8 cellular contexts compared by ENCODE assay signal in genomic region chr12:110741795-110742717, GRCh38. TPM values are rescaled to one million over a fixed set of nuclear protein-coding genes. Genes with fewer than 3 reads are reported as not detected.
DNase-seq lines count a peak whose midpoint lies in the region; ATAC-seq, FAIRE-seq and TF ChIP-seq lines count a peak whose summit lies in the region.

No MANE protein-coding gene starts in this region.

- H3K4me2 ChIP-seq in keratinocyte (ENCODE audit: control insufficient read depth, extremely low read depth, insufficient read depth, low read depth, low read length) (peak overlapping the region; percentile 98), smooth muscle cell (peak overlapping the region; percentile 89)

- CTCF ChIA-PET in MCF 10A (lab: Yijun Ruan, JAX), result interaction anchor here (0.6 to 1.0 kb wide), 5 partner anchors 11 to 240 kb away, joined by 3 to 4 read pairs (median 3); partner anchors contain the start of gene RAD9B

- no peaks in the 10 kb centered on the region for H3K9me3 ChIP-seq in keratinocyte (ENCODE audit: control insufficient read depth, low read depth, low read length)
- H3K9me3 ChIP-seq in smooth muscle cell (replicated peaks; ENCODE audit: low read depth), result no peaks in the 10 kb centered on the region

- H3K27me3 ChIP-seq in keratinocyte (ENCODE audit: control insufficient read depth, extremely low read depth, insufficient read depth, low read length) (no peaks in the 10 kb centered on the region), smooth muscle cell (ENCODE audit: low read depth) (no peaks in the 10 kb centered on the region)

- intact Hi-C loops in MCF 10A (cut with micrococcal nuclease), result loop anchor here (1.0 to 5.0 kb wide), 3 partner anchors 84 to 240 kb away; partner anchors contain the start of genes RAD9B and VPS29

- H3K79me2 ChIP-seq in keratinocyte (ENCODE audit: control insufficient read depth, insufficient read depth, low read length) (peaks cover 56% of the 10 kb centered on the region), smooth muscle cell (ENCODE audit: low read depth) (peaks cover 56% of the 10 kb centered on the region)

- DNase-seq in AG20443 (ENCODE audit: low spot score) (peak; percentile 26), MCF 10A (ENCODE audit: unreplicated experiment) (peak; percentile 34), keratinocyte (ENCODE audit: low read depth, low spot score) (no peak), smooth muscle cell (lab: John Stamatoyannopoulos, UW; ENCODE audit: unreplicated experiment) (no peak)

- peak overlapping the region; percentile 87 for H3K9ac ChIP-seq in keratinocyte (ENCODE audit: control insufficient read depth, extremely low read depth, insufficient read depth, low read length)
- H3K9ac ChIP-seq in smooth muscle cell (ENCODE audit: low read depth), result peak overlapping the region; percentile 94

- H3K4me3 Mint-ChIP-seq in MCF 10A (ENCODE audit: unreplicated experiment), result peak overlapping the region; percentile 96

- no peaks in the 10 kb centered on the region for H3F3A ChIP-seq in smooth muscle cell (ENCODE audit: low read depth)

- peaks cover 2 to 8% of the 10 kb centered on the region in 2 experiments for H3K36me3 ChIP-seq in keratinocyte (ENCODE audit: control insufficient read depth in 2 of 2, extremely low read depth in 1 of 2, insufficient read depth in 2 of 2, low read length in 2 of 2)
- no peaks in the 10 kb centered on the region for H3K36me3 ChIP-seq in smooth muscle cell (ENCODE audit: low read depth)

- dilution Hi-C loops in keratinocyte (cut with MboI; ENCODE audit: extremely low pct_ligation_motif_present, low sequenced_read_pairs), result no loop called here

- peaks cover 2% of the 10 kb centered on the region for H3K9me1 ChIP-seq in keratinocyte (ENCODE audit: control insufficient read depth, extremely low read depth, insufficient read depth, low read length)

- H3K9me3 Mint-ChIP-seq in MCF 10A (ENCODE audit: unreplicated experiment), result no peaks in the 10 kb centered on the region

- H3K36me3 Mint-ChIP-seq in MCF 10A (ENCODE audit: insufficient read depth, unreplicated experiment), result peaks cover 3% of the 10 kb centered on the region

- H3K27ac Mint-ChIP-seq in MCF 10A (ENCODE audit: low read depth, unreplicated experiment), result peak overlapping the region; percentile 75

- peak overlapping the region; percentile 53 for H2AFZ ChIP-seq in keratinocyte (ENCODE audit: control insufficient read depth, low read length)
- H2AFZ ChIP-seq in smooth muscle cell (ENCODE audit: low read depth), result peak overlapping the region; percentile 78

- POLR2A ChIA-PET in MCF 10A (lab: Yijun Ruan, JAX), result interaction anchor here (0.7 to 2.9 kb wide), 8 partner anchors 9 to 747 kb away, joined by 3 to 18 read pairs (median 4); partner anchors contain the start of genes ARPC3 and GPN3

- TF ChIP-seq CTCF in MCF 10A (IDR thresholded peaks at IDR 0.05; ENCODE audit: unreplicated experiment) (no peak), keratinocyte (optimal IDR thresholded peaks at IDR 0.05 in 1 of 3, IDR thresholded peaks at IDR 0.05 in 1 of 3, conservative IDR thresholded peaks at IDR 0.05 in 1 of 3; ENCODE audit: extremely low read depth in 1 of 3, insufficient read depth in 2 of 3, low read length in 3 of 3) (no peak), smooth muscle cell (IDR thresholded peaks at IDR 0.05; ENCODE audit: borderline replicate concordance, insufficient read depth, poor library complexity, severe bottlenecking) (no peak)

- H4K20me1 ChIP-seq in keratinocyte (ENCODE audit: control insufficient read depth, extremely low read depth, insufficient read depth, low read length) (peaks cover 33% of the 10 kb centered on the region), smooth muscle cell (ENCODE audit: low read depth) (peaks cover 51% of the 10 kb centered on the region)

- WGBS in smooth muscle cell (ENCODE audit: low lambda C conversion rate), result 1% methylated on average over 46 of the region's 53 CpGs

- ATAC-seq in GM18867 (IDR thresholded peaks at IDR 0.05; ENCODE audit: unreplicated experiment) (peak; percentile 18), HG03442 (IDR thresholded peaks at IDR 0.05; ENCODE audit: unreplicated experiment) (peak; percentile 19), GM21367 (IDR thresholded peaks at IDR 0.05; ENCODE audit: unreplicated experiment) (no peak)

- H3K4me3 ChIP-seq in keratinocyte (ENCODE audit: control insufficient read depth in 2 of 3, extremely low read depth in 1 of 3, insufficient read depth in 2 of 3, low read depth in 1 of 3, low read length in 3 of 3) (peak overlapping the region; percentile 86 to 99 (median 95)), smooth muscle cell (peak overlapping the region; percentile 91)

- H3K4me1 ChIP-seq in keratinocyte (ENCODE audit: control insufficient read depth, extremely low read depth, insufficient read depth, low read length) (peaks cover 41% of the 10 kb centered on the region), smooth muscle cell (ENCODE audit: low read depth) (peaks cover 23% of the 10 kb centered on the region)

- BruUV-seq in MCF 10A (replicated peaks; lab: Mats Ljungman, UMichigan), result no TSS peak

- H3K27ac ChIP-seq in keratinocyte (ENCODE audit: control insufficient read depth, insufficient read depth, low read length) (peak overlapping the region; percentile 76), smooth muscle cell (ENCODE audit: low read depth) (peak overlapping the region; percentile 75)

- no peak for FAIRE-seq in keratinocyte (lab: Jason Lieb, UNC)

- H3K4me1 Mint-ChIP-seq in MCF 10A (ENCODE audit: insufficient read depth, unreplicated experiment), result peaks cover 39% of the 10 kb centered on the region

- no peaks in the 10 kb centered on the region for H3K27me3 Mint-ChIP-seq in MCF 10A (ENCODE audit: insufficient read depth, unreplicated experiment)

TF ChIP-seq in PFSK-1, 5 proteins besides CTCF, POLR2A, EP300 and RAD21:
- TF ChIP-seq FOXP2 (optimal IDR thresholded peaks at IDR 0.05; ENCODE audit: borderline replicate concordance, extremely low read depth, extremely low read length, insufficient read depth) (no peak), SIN3A (IDR thresholded peaks at IDR 0.05; ENCODE audit: borderline replicate concordance, insufficient read depth, low read length) (peak; percentile 23; the same call in 1 of the 2 replicates)

RNA-seq across cellular contexts. Expression of gene PPP1CC, which starts 0.6 kb away (rescaled TPM):
- 463 TPM for polyA plus RNA-seq in PFSK-1 (2012; ENCODE audit: insufficient read length, low read depth)
- 79.4 and 94.6 TPM in 2 replicates for total RNA-seq in MCF 10A (2022)
- 77.4 to 158 TPM (median 83.3 TPM) in 3 replicates for polyA plus RNA-seq in keratinocyte
- polyA plus RNA-seq in keratinocyte (2011; ENCODE audit: low read depth), result 282 TPM
- 65.6 and 135 TPM in 2 replicates for polyA plus RNA-seq in keratinocyte (2011; cell fraction: cytosol; rRNA removed)
- 43.3 and 66.0 TPM in 2 replicates for polyA plus RNA-seq in keratinocyte (2011; cell fraction: nucleus; rRNA removed)
- polyA plus RNA-seq in keratinocyte (2012; ENCODE audit: low replicate concordance), result 97.7 and 100.0 TPM in 2 replicates
- 25.3 to 78.5 TPM (median 47.9 TPM) in 3 replicates for polyA minus RNA-seq in keratinocyte
- polyA minus RNA-seq in keratinocyte (2011; cell fraction: cytosol; rRNA and poly(A)+ RNA removed), result 46.6 TPM
- 16.7 and 30.3 TPM in 2 replicates for polyA minus RNA-seq in keratinocyte (2011; cell fraction: nucleus; rRNA and poly(A)+ RNA removed)
- 105 and 120 TPM in 2 replicates for total RNA-seq in smooth muscle cell
- 34.9 and 35.2 TPM in 2 replicates for polyA plus RNA-seq in smooth muscle cell

RNA-seq across cellular contexts. Expression of gene HVCN1, which starts 53.1 kb away (rescaled TPM):
- 0.87 TPM for polyA plus RNA-seq in PFSK-1 (2012; ENCODE audit: insufficient read length, low read depth)
- total RNA-seq in MCF 10A (2022), result not detected in 2 replicates
- 1.1 to 2.1 TPM (median 1.2 TPM) in 3 replicates for polyA plus RNA-seq in keratinocyte
- polyA plus RNA-seq in keratinocyte (2011; ENCODE audit: low read depth), result not detected
- 0.96 and 1.4 TPM in 2 replicates for polyA plus RNA-seq in keratinocyte (2011; cell fraction: cytosol; rRNA removed)
- 1.6 and 1.8 TPM in 2 replicates for polyA plus RNA-seq in keratinocyte (2011; cell fraction: nucleus; rRNA removed)
- 1.6 TPM in 1 of 2 replicates, not detected in the other for polyA plus RNA-seq in keratinocyte (2012; ENCODE audit: low replicate concordance)
- 1.6 to 1.8 TPM in 2 of 3 replicates, not detected in the other for polyA minus RNA-seq in keratinocyte
- polyA minus RNA-seq in keratinocyte (2011; cell fraction: cytosol; rRNA and poly(A)+ RNA removed), result 3.1 TPM
- 0.42 and 1.2 TPM in 2 replicates for polyA minus RNA-seq in keratinocyte (2011; cell fraction: nucleus; rRNA and poly(A)+ RNA removed)
- 4.6 and 8.3 TPM in 2 replicates for total RNA-seq in smooth muscle cell
- 5.3 and 5.5 TPM in 2 replicates for polyA plus RNA-seq in smooth muscle cell

Comparison
In these comparisons a context has a peak if more than half of its experiments do, and no peak if none do; other contexts are left out.
1. DNase-seq: peak in AG20443 (single experiment) and MCF 10A (single experiment); none in keratinocyte (single experiment) and smooth muscle cell (single experiment).